15 cellular contexts compared by ENCODE assay signal in genomic region chr2:217491271-217491670, GRCh38.
"Had no signal": no experiment of that assay in that cellular context is flagged by ENCODE, and none has a peak within 500 bp of the region (broad histone marks: within the 10 kb centered on the region; RNA-seq: fewer than 3 reads in every experiment).

No MANE protein-coding gene starts in this region.

- H3K9me3 ChIP-seq: breast epithelium, pancreas, stomach, testis had no signal

- H3K4me1 ChIP-seq: breast epithelium, pancreas, stomach, testis had no signal

- DNase-seq: activated CD4-positive, CD25-positive, alpha-beta regulatory T cell treated with anti-CD3 and anti-CD28 coated beads, Interleukin-2, amount 50 U/mL, for 72 hours; activated naive CD4-positive, alpha-beta T cell treated with Interleukin-2 at 50 U/mL for 16 hours; activated T-cell treated with anti-CD3 and anti-CD28 coated beads for 4 hours; anterior cingulate cortex; cerebellar nuclear complex; effector memory CD8-positive, alpha-beta T cell; heart left ventricle; pancreas; stimulated activated CD4-positive, alpha-beta T cell treated with anti-CD3 and anti-CD28 coated beads, Interleukin-12 subunit alpha, Interleukin-12 subunit beta, amount 100 ng/mL, for 4 hours; stimulated activated CD4-positive, alpha-beta T cell treated with anti-CD3 and anti-CD28 coated beads, Interleukin-2, amount 100 ng/mL, for 24 hours; stomach; testis had no signal

- H3K36me3 ChIP-seq: breast epithelium, heart left ventricle, neural progenitor cell, pancreas, stomach had no signal

- H3K9ac ChIP-seq: neural progenitor cell had no signal

- H3K27ac ChIP-seq: breast epithelium, heart left ventricle, neural progenitor cell, pancreas, stomach, testis had no signal

- H3K4me3 ChIP-seq: breast epithelium, heart left ventricle, neural progenitor cell, pancreas, stomach, testis had no signal

- ATAC-seq: activated T-helper 17 cell treated with anti-CD3 and anti-CD28 coated beads, Interleukin-2, amount 50 U/mL, for 72 hours; effector memory CD8-positive, alpha-beta T cell had no signal

- H3K27me3 ChIP-seq: breast epithelium, heart left ventricle, neural progenitor cell, pancreas, testis had no signal

- H2AFZ ChIP-seq: neural progenitor cell had no signal

- H3K4me2 ChIP-seq: neural progenitor cell had no signal
